21 cellular contexts compared by ENCODE assay signal in the genomic region with DNA sequence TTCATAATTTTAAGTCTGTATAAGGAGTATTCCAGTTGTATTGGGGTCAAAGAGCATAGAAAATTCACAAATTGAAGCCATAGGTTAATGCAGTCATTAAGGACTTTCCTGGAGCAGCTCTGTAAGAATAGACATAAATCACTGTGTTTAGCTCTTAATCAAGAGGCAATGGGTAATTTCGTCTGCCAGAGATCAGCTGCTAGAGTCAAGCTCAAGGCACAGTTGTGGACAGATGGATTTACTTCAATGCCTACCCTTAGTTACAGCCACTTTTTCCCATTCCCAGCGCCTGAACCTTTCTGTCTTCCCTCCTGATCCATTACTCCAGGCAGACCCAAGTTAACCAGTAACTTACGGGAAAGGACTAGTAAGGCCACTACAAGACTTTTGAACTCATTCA.
"Had no signal": no experiment of that assay in that cellular context is flagged by ENCODE, and none has a peak within 500 bp of the region (broad histone marks: within the 10 kb centered on the region; RNA-seq: fewer than 3 reads in every experiment).

No MANE protein-coding gene starts in this region.

- H3K4me3 Mint-ChIP-seq: activated naive CD8-positive, alpha-beta T cell treated with anti-CD3 and anti-CD28 coated beads, Interleukin-2, amount 10 ng/mL, durations not matched to agents 7 days and 5 days; activated T-helper 17 cell treated with anti-CD3 and anti-CD28 coated beads, Interleukin-2, amount 50 U/mL, for 72 hours; central memory CD8-positive, alpha-beta T cell; immature natural killer cell; stimulated activated naive CD8-positive, alpha-beta T cell treated with anti-CD3 and anti-CD28 coated beads, Interleukin-15, Interleukin-2, amounts not matched to agents 100 ng/mL and 50 ng/mL, for 24 hours had no signal

- H3K27ac ChIP-seq: brain microvascular endothelial cell, heart right ventricle, right atrium auricular region, suprapubic skin, vagina had no signal

- H3K4me1 Mint-ChIP-seq: activated T-helper 17 cell treated with anti-CD3 and anti-CD28 coated beads, Interleukin-2, amount 50 U/mL, for 72 hours; central memory CD8-positive, alpha-beta T cell; immature natural killer cell had no signal

- H3K4me3 ChIP-seq: coronary artery, heart right ventricle, right atrium auricular region, suprapubic skin, vagina had no signal

- ATAC-seq: activated T-helper 17 cell treated with anti-CD3 and anti-CD28 coated beads, Interleukin-2, amount 50 U/mL, for 72 hours; esophagus mucosa had no signal

- H3K27me3 ChIP-seq: brain microvascular endothelial cell, heart right ventricle, right atrium auricular region, suprapubic skin, vagina had no signal

- H3K27ac Mint-ChIP-seq: activated naive CD8-positive, alpha-beta T cell treated with anti-CD3 and anti-CD28 coated beads, Interleukin-2, amount 10 ng/mL, durations not matched to agents 7 days and 5 days; activated T-helper 17 cell treated with anti-CD3 and anti-CD28 coated beads, Interleukin-2, amount 50 U/mL, for 72 hours; immature natural killer cell; stimulated activated naive CD8-positive, alpha-beta T cell treated with anti-CD3 and anti-CD28 coated beads, Interleukin-15, Interleukin-2, amounts not matched to agents 100 ng/mL and 50 ng/mL, for 24 hours had no signal

- H3K9me3 Mint-ChIP-seq: activated naive CD8-positive, alpha-beta T cell treated with anti-CD3 and anti-CD28 coated beads, Interleukin-2, amount 10 ng/mL, durations not matched to agents 7 days and 5 days; activated T-helper 17 cell treated with anti-CD3 and anti-CD28 coated beads, Interleukin-2, amount 50 U/mL, for 72 hours; central memory CD8-positive, alpha-beta T cell; immature natural killer cell; naive thymus-derived CD8-positive, alpha-beta T cell; stimulated activated naive CD8-positive, alpha-beta T cell treated with anti-CD3 and anti-CD28 coated beads, Interleukin-15, Interleukin-2, amounts not matched to agents 100 ng/mL and 50 ng/mL, for 24 hours had no signal

- H3K27me3 Mint-ChIP-seq: activated naive CD8-positive, alpha-beta T cell treated with anti-CD3 and anti-CD28 coated beads, Interleukin-2, amount 10 ng/mL, durations not matched to agents 7 days and 5 days; stimulated activated naive CD8-positive, alpha-beta T cell treated with anti-CD3 and anti-CD28 coated beads, Interleukin-15, Interleukin-2, amounts not matched to agents 100 ng/mL and 50 ng/mL, for 24 hours had no signal

- DNase-seq: activated CD4-positive, alpha-beta T cell treated with anti-CD3 and anti-CD28 coated beads, Interleukin-2, amount 50 U/mL, for 48 hours; activated naive CD4-positive, alpha-beta T cell; activated naive CD8-positive, alpha-beta T cell treated with anti-CD3 and anti-CD28 coated beads, Interleukin-2, amount 10 ng/mL, durations not matched to agents 7 days and 5 days; activated T-cell treated with anti-CD3 and anti-CD28 coated beads for 4 hours; brain microvascular endothelial cell; heart right ventricle; immature natural killer cell; mesendoderm; posterior cingulate gyrus; stimulated activated CD4-positive, alpha-beta T cell treated with anti-CD3 and anti-CD28 coated beads, Interleukin-15, amount 100 ng/mL, for 24 hours; stimulated activated CD4-positive, alpha-beta T cell treated with anti-CD3 and anti-CD28 coated beads, Interleukin-2, amount 100 ng/mL, for 48 hours; trophoblast cell had no signal

- H3K9me3 ChIP-seq: heart right ventricle, right atrium auricular region, suprapubic skin, vagina had no signal

- H3K36me3 Mint-ChIP-seq: activated naive CD8-positive, alpha-beta T cell treated with anti-CD3 and anti-CD28 coated beads, Interleukin-2, amount 10 ng/mL, durations not matched to agents 7 days and 5 days; immature natural killer cell; naive thymus-derived CD8-positive, alpha-beta T cell had no signal
